In genomic region chr3:45464336-45464809, GRCh38 we compare ENCODE assay signal across 9 cellular contexts.
DNase-seq lines count a peak whose midpoint lies in the region; ATAC-seq and TF ChIP-seq lines count a peak whose summit lies in the region.
"Had no signal": no experiment of that assay in that cellular context is flagged by ENCODE, and none has a peak within 500 bp of the region (broad histone marks: within the 10 kb centered on the region; RNA-seq: fewer than 3 reads in every experiment).

No MANE protein-coding gene starts in this region.

- no peaks in the 10 kb centered on the region for H3K4me1 ChIP-seq in ovary (ENCODE audit: insufficient read depth)

- intact Hi-C loops in activated CD8-positive, alpha-beta T cell treated with anti-CD3 and anti-CD28 coated beads for 36 hours (cut with micrococcal nuclease), result no loop called here
- intact Hi-C loops in ovary (cut with DNase I), result no loop called here
- intact Hi-C loops in left ventricle myocardium superior (cut with micrococcal nuclease), result no loop called here

- H3K9me3 ChIP-seq in ovary, result no peaks in the 10 kb centered on the region

- H3K27ac ChIP-seq in ovary, result no peak overlapping the region

- 73 to 83% (median 79%) methylated on average over 6 of the region's 6 CpGs for WGBS in ovary, 3 donors

- H3K9me3 Mint-ChIP-seq in activated CD8-positive, alpha-beta T cell treated with anti-CD3 and anti-CD28 coated beads for 36 hours, result peaks cover 6% of the 10 kb centered on the region

- no peak for TF ChIP-seq CTCF in activated CD8-positive, alpha-beta T cell treated with anti-CD3 and anti-CD28 coated beads for 36 hours (IDR thresholded peaks at IDR 0.05)
- no peak for TF ChIP-seq CTCF in ovary (IDR thresholded peaks at IDR 0.05)

- no peaks in the 10 kb centered on the region for H3K36me3 ChIP-seq in ovary

- no peaks in the 10 kb centered on the region for H3K27me3 Mint-ChIP-seq in activated CD8-positive, alpha-beta T cell treated with anti-CD3 and anti-CD28 coated beads for 36 hours
- H3K27me3 Mint-ChIP-seq: naive B cell had no signal

- no peak overlapping the region for H3K4me3 Mint-ChIP-seq in activated CD8-positive, alpha-beta T cell treated with anti-CD3 and anti-CD28 coated beads for 36 hours

- POLR2A ChIA-PET in activated CD8-positive, alpha-beta T cell treated with anti-CD3 and anti-CD28 coated beads for 36 hours (lab: Charles Lee), result interaction anchor here (0.6 to 2.0 kb wide), 3 partner anchors 11 to 702 kb away, joined by 3 to 5 read pairs (median 4); no protein-coding TSS in a partner anchor

- ATAC-seq in activated CD8-positive, alpha-beta T cell treated with anti-CD3 and anti-CD28 coated beads for 36 hours, result peak; percentile 64
- ATAC-seq in GM18520 (IDR thresholded peaks at IDR 0.05; ENCODE audit: unreplicated experiment) (no peak), left ventricle myocardium superior (no peak)

- TF ChIP-seq EP300 in ovary (IDR thresholded peaks at IDR 0.05), result no peak

- peaks cover 34% of the 10 kb centered on the region for H3K4me1 Mint-ChIP-seq in activated CD8-positive, alpha-beta T cell treated with anti-CD3 and anti-CD28 coated beads for 36 hours (ENCODE audit: low read depth)

- no peak overlapping the region for H3K4me3 ChIP-seq in ovary

- DNase-seq in CD1c-positive myeloid dendritic cell (ENCODE audit: extremely low spot score) (peak; percentile 73), KG1 (lab: John Stamatoyannopoulos, UW) (peak; percentile 31), inferior parietal cortex (ENCODE audit: extremely low spot score) (peak; percentile 50), NCI-H524 (lab: John Stamatoyannopoulos, UW) (no peak), ovary (no peak), left ventricle myocardium superior (no peak)
- DNase-seq in activated CD8-positive, alpha-beta T cell treated with anti-CD3 and anti-CD28 coated beads for 36 hours, result peak; percentile 65
- DNase-seq: naive B cell had no signal

- peaks cover 23% of the 10 kb centered on the region for H3K36me3 Mint-ChIP-seq in activated CD8-positive, alpha-beta T cell treated with anti-CD3 and anti-CD28 coated beads for 36 hours (ENCODE audit: low read depth)

- no peaks in the 10 kb centered on the region for H3K27me3 ChIP-seq in ovary

- no peak overlapping the region for H3K27ac Mint-ChIP-seq in activated CD8-positive, alpha-beta T cell treated with anti-CD3 and anti-CD28 coated beads for 36 hours

- TF ChIP-seq POLR2A in ovary (IDR thresholded peaks at IDR 0.05), result no peak

- CTCF ChIA-PET in activated CD8-positive, alpha-beta T cell treated with anti-CD3 and anti-CD28 coated beads for 36 hours (lab: Charles Lee), result no interaction called here

Comparison
In these comparisons a context has a peak if more than half of its experiments do, and no peak if none do; other contexts are left out.
1. DNase-seq: peak in CD1c-positive myeloid dendritic cell (single experiment), KG1 (single experiment), activated CD8-positive, alpha-beta T cell treated with anti-CD3 and anti-CD28 coated beads for 36 hours (single experiment) and inferior parietal cortex (single experiment); none in NCI-H524 (0 of 2), ovary (0 of 5) and left ventricle myocardium superior (single experiment).